In the genomic region with DNA sequence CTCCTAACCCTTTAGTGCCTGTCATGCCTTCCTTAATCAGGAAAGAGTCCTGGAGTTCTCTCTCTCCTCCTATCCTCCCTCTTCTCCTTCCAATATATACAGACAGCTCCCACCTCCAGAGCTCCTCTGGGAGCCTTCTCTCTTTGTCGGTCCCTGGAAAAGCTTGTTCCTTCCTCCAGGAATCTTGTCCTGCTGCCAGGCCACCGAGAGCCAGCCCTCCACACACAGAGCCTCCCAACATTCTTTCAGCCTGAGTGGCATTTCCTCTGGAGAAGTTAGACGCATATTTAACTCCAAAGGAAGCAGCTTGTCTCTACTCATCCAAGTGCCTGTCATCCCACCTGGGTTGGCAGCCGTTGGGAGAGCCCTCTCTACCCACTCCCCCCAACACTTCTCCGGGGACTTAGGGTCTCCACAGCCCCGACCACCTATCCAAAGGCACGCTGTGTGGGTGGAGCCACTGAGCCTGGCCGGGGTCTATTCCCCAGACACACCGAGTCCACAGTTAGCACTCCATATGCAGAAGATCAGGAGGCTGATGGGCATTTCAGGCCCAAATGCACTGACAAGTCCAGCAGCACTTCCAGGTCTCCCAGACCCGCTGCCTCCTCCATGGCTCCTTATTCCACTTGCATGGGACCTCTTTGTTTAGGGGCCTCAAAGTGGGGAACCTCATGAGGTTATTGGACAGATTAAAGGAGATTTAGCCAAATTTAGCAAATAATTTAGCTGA, we compare ENCODE assay signal across 8 cellular contexts. TPM values are rescaled to one million over a fixed set of nuclear protein-coding genes. Genes with fewer than 3 reads are reported as not detected.
DNase-seq lines count a peak whose midpoint lies in the region; ATAC-seq, FAIRE-seq and TF ChIP-seq lines count a peak whose summit lies in the region.

No MANE protein-coding gene starts in this region.

- peaks cover 9% of the 10 kb centered on the region; the same call in 1 of the 2 replicates for H3K9me3 ChIP-seq in HUES6 (ENCODE audit: control insufficient read depth, insufficient read depth, low read depth, low read length)
- no peaks in the 10 kb centered on the region for H3K9me3 ChIP-seq in thyroid gland

- WGBS in thyroid gland, 2 donors = 33 to 45% methylated on average over 10 of the region's 10 CpGs

- no peak overlapping the region for H3K4me3 ChIP-seq in HUES6 (ENCODE audit: low read depth, low read length)
- no peak overlapping the region for H3K4me3 ChIP-seq in bronchial epithelial cell (ENCODE audit: low read depth, low read length)
- H3K4me3 ChIP-seq in thyroid gland (replicated peaks in 1 of 3) = no peak overlapping the region

- H3K36me3 ChIP-seq in HUES6 (ENCODE audit: control insufficient read depth, insufficient read depth, low read length) (no peaks in the 10 kb centered on the region), bronchial epithelial cell (ENCODE audit: control insufficient read depth, insufficient read depth, low read length) (no peaks in the 10 kb centered on the region), thyroid gland (no peaks in the 10 kb centered on the region)

- peak overlapping the region; percentile 44; the same call in 1 of the 2 replicates for H3K27ac ChIP-seq in HUES6 (ENCODE audit: low read depth, low read length)
- H3K27ac ChIP-seq in thyroid gland = peak overlapping the region in 2 of 3 donors; percentile 36 to 66

- no peak for FAIRE-seq in bronchial epithelial cell (lab: Jason Lieb, UNC)

- intact Hi-C loops in thyroid gland (cut with DNase I) = no loop called here

- TF ChIP-seq POLR2A in thyroid gland (IDR thresholded peaks at IDR 0.05) = no peak

- H3K4me1 ChIP-seq in HUES6 (ENCODE audit: control insufficient read depth, insufficient read depth, low read length) = peaks cover 39% of the 10 kb centered on the region
- peaks cover 9 to 57% of the 10 kb centered on the region in 2 donors for H3K4me1 ChIP-seq in thyroid gland

- H3K27me3 ChIP-seq in HUES6 (ENCODE audit: control insufficient read depth, insufficient read depth, low read length) (no peaks in the 10 kb centered on the region), bronchial epithelial cell (ENCODE audit: control insufficient read depth, insufficient read depth, low read length) (no peaks in the 10 kb centered on the region), thyroid gland (no peaks in the 10 kb centered on the region)

- DNase-seq in bronchial epithelial cell (ENCODE audit: low read depth) (peak; percentile 86), kidney glomerular epithelial cell (lab: John Stamatoyannopoulos, UW) (peak; percentile 91), thyroid gland (peak; percentile 35 to 43), DMS79 (lab: John Stamatoyannopoulos, UW) (no peak)

- TF ChIP-seq CTCF in bronchial epithelial cell (IDR thresholded peaks at IDR 0.05; ENCODE audit: insufficient read depth, low read length, severe bottlenecking) = no peak
- TF ChIP-seq CTCF in thyroid gland (IDR thresholded peaks at IDR 0.05) = no peak

- no peak overlapping the region for H3K9ac ChIP-seq in HUES6 (ENCODE audit: low read length)

- ATAC-seq in HG02981 (IDR thresholded peaks at IDR 0.05; ENCODE audit: unreplicated experiment) (no peak), HG02970 (IDR thresholded peaks at IDR 0.05; ENCODE audit: low FRiP score, unreplicated experiment) (no peak), GM21737 (IDR thresholded peaks at IDR 0.05; ENCODE audit: unreplicated experiment) (no peak)

RNA-seq across cellular contexts. Expression of a gene that starts 31.1 kb away (rescaled TPM):
- total RNA-seq in bronchial epithelial cell = 72.4 and 134 TPM in 2 replicates
- 10 to 100 TPM; 15.1 to 72.0 (median 27.3) TPM for total RNA-seq in thyroid gland
